27 cellular contexts compared by ENCODE assay signal in genomic region chr2:132850688-132851087, GRCh38.
"Had no signal": no experiment of that assay in that cellular context is flagged by ENCODE, and none has a peak within 500 bp of the region (broad histone marks: within the 10 kb centered on the region; RNA-seq: fewer than 3 reads in every experiment).

No MANE protein-coding gene starts in this region.

- H3K27ac ChIP-seq: neural progenitor cell, ovary, parathyroid adenoma, psoas muscle, right lobe of liver, sigmoid colon, stomach, thoracic aorta, thyroid gland, tibial nerve, upper lobe of left lung, vagina had no signal

- ATAC-seq: naive thymus-derived CD8-positive, alpha-beta T cell; natural killer cell treated with Interleukin-12 subunit alpha and Interleukin-12 subunit beta and Interleukin-15 and Interleukin-18, amount 100 ng/mL, for 72 hours; psoas muscle; right cardiac atrium; right lobe of liver; stimulated activated effector memory CD8-positive, alpha-beta T cell treated with anti-CD3 and anti-CD28 coated beads, Interleukin-12 subunit alpha, Interleukin-12 subunit beta, amount 100 ng/mL, for 72 hours; stimulated activated naive B cell treated with anti-CD40 and anti-IgM and Interleukin-4, amounts not matched to agents 10 μg/mL and 1 μg/mL and 100 μg/mL, for 72 hours had no signal

- H3K36me3 ChIP-seq: neural progenitor cell, ovary, right lobe of liver, sigmoid colon, stomach, thoracic aorta, thyroid gland, tibial nerve, upper lobe of left lung, vagina had no signal

- H3K4me3 Mint-ChIP-seq: naive thymus-derived CD8-positive, alpha-beta T cell; natural killer cell treated with Interleukin-12 subunit alpha and Interleukin-12 subunit beta and Interleukin-15 and Interleukin-18, amount 100 ng/mL, for 72 hours; neural progenitor cell; stimulated activated effector memory CD8-positive, alpha-beta T cell treated with anti-CD3 and anti-CD28 coated beads, Interleukin-12 subunit alpha, Interleukin-12 subunit beta, amount 100 ng/mL, for 72 hours; stimulated activated naive B cell treated with anti-CD40 and anti-IgM and Interleukin-4, amounts not matched to agents 10 μg/mL and 1 μg/mL and 100 μg/mL, for 72 hours; stimulated activated naive CD8-positive, alpha-beta T cell treated with anti-CD3 and anti-CD28 coated beads, Interleukin-15, Interleukin-2, amounts not matched to agents 100 ng/mL and 50 ng/mL, for 24 hours had no signal

- H3K4me3 ChIP-seq: neural progenitor cell, ovary, psoas muscle, right lobe of liver, sigmoid colon, stomach, thoracic aorta, thyroid gland, tibial nerve, upper lobe of left lung, vagina had no signal

- H3K9me3 Mint-ChIP-seq: natural killer cell treated with Interleukin-12 subunit alpha and Interleukin-12 subunit beta and Interleukin-15 and Interleukin-18, amount 100 ng/mL, for 72 hours; neural progenitor cell; stimulated activated naive B cell treated with anti-CD40 and anti-IgM and Interleukin-4, amounts not matched to agents 10 μg/mL and 1 μg/mL and 100 μg/mL, for 72 hours; stimulated activated naive CD8-positive, alpha-beta T cell treated with anti-CD3 and anti-CD28 coated beads, Interleukin-15, Interleukin-2, amounts not matched to agents 100 ng/mL and 50 ng/mL, for 24 hours had no signal

- H3K27me3 ChIP-seq: neural progenitor cell, ovary, right lobe of liver, sigmoid colon, stomach, thyroid gland, tibial nerve, upper lobe of left lung, vagina had no signal

- H3K27ac Mint-ChIP-seq: naive thymus-derived CD8-positive, alpha-beta T cell; natural killer cell treated with Interleukin-12 subunit alpha and Interleukin-12 subunit beta and Interleukin-15 and Interleukin-18, amount 100 ng/mL, for 72 hours; neural progenitor cell; progenitor cell of endocrine pancreas; stimulated activated effector memory CD8-positive, alpha-beta T cell treated with anti-CD3 and anti-CD28 coated beads, Interleukin-12 subunit alpha, Interleukin-12 subunit beta, amount 100 ng/mL, for 72 hours; stimulated activated naive B cell treated with anti-CD40 and anti-IgM and Interleukin-4, amounts not matched to agents 10 μg/mL and 1 μg/mL and 100 μg/mL, for 72 hours; stimulated activated naive CD8-positive, alpha-beta T cell treated with anti-CD3 and anti-CD28 coated beads, Interleukin-15, Interleukin-2, amounts not matched to agents 100 ng/mL and 50 ng/mL, for 24 hours had no signal

- H3K4me1 Mint-ChIP-seq: naive thymus-derived CD8-positive, alpha-beta T cell; stimulated activated effector memory CD8-positive, alpha-beta T cell treated with anti-CD3 and anti-CD28 coated beads, Interleukin-12 subunit alpha, Interleukin-12 subunit beta, amount 100 ng/mL, for 72 hours; stimulated activated naive B cell treated with anti-CD40 and anti-IgM and Interleukin-4, amounts not matched to agents 10 μg/mL and 1 μg/mL and 100 μg/mL, for 72 hours had no signal

- DNase-seq: naive thymus-derived CD8-positive, alpha-beta T cell; occipital lobe; ovary; psoas muscle; right cardiac atrium; right lobe of liver; sigmoid colon; small intestine; stimulated activated CD4-positive, alpha-beta T cell treated with anti-CD3 and anti-CD28 coated beads, Interleukin-15, amount 100 ng/mL, for 24 hours; stimulated activated CD4-positive, alpha-beta T cell treated with anti-CD3 and anti-CD28 coated beads, Interleukin-2, amount 100 ng/mL, for 24 hours; stimulated activated CD4-positive, alpha-beta T cell treated with anti-CD3 and anti-CD28 coated beads, Interleukin-2, amount 100 ng/mL, for 48 hours; stimulated activated CD4-positive, alpha-beta T cell treated with anti-CD3 and anti-CD28 coated beads, Interleukin-4, amount 100 ng/mL, for 24 hours; stimulated activated naive B cell treated with anti-CD40 and anti-IgM and Interleukin-4, amounts not matched to agents 10 μg/mL and 1 μg/mL and 100 μg/mL, for 72 hours; stimulated activated naive CD4-positive, alpha-beta T cell treated with Interleukin-2 at 50 U/mL for 16 hours; stomach; thyroid gland; trophoblast cell had no signal

- H3K36me3 Mint-ChIP-seq: naive thymus-derived CD8-positive, alpha-beta T cell; natural killer cell treated with Interleukin-12 subunit alpha and Interleukin-12 subunit beta and Interleukin-15 and Interleukin-18, amount 100 ng/mL, for 72 hours; neural progenitor cell; stimulated activated effector memory CD8-positive, alpha-beta T cell treated with anti-CD3 and anti-CD28 coated beads, Interleukin-12 subunit alpha, Interleukin-12 subunit beta, amount 100 ng/mL, for 72 hours; stimulated activated naive B cell treated with anti-CD40 and anti-IgM and Interleukin-4, amounts not matched to agents 10 μg/mL and 1 μg/mL and 100 μg/mL, for 72 hours had no signal

- H3K9me3 ChIP-seq: ovary, psoas muscle, right lobe of liver, sigmoid colon, stomach, thoracic aorta, thyroid gland, tibial nerve, upper lobe of left lung, vagina had no signal

- H3K4me1 ChIP-seq: parathyroid adenoma, psoas muscle, right lobe of liver, sigmoid colon, stomach, thyroid gland, upper lobe of left lung, vagina had no signal

- H3K27me3 Mint-ChIP-seq: natural killer cell treated with Interleukin-12 subunit alpha and Interleukin-12 subunit beta and Interleukin-15 and Interleukin-18, amount 100 ng/mL, for 72 hours; stimulated activated naive B cell treated with anti-CD40 and anti-IgM and Interleukin-4, amounts not matched to agents 10 μg/mL and 1 μg/mL and 100 μg/mL, for 72 hours had no signal
